ENCODE assay signal across 21 cellular contexts in genomic region chr12:110813298-110813697, GRCh38. TPM values are rescaled to one million over a fixed set of nuclear protein-coding genes. Genes with fewer than 3 reads are reported as not detected.
"Had no signal": no experiment of that assay in that cellular context is flagged by ENCODE, and none has a peak within 500 bp of the region (broad histone marks: within the 10 kb centered on the region; RNA-seq: fewer than 3 reads in every experiment).

No MANE protein-coding gene starts in this region.

- H3K9me3 Mint-ChIP-seq: activated naive CD8-positive, alpha-beta T cell treated with anti-CD3 and anti-CD28 coated beads, Interleukin-2, amount 50 U/mL, for 24 hours; natural killer cell treated with Interleukin-12 subunit alpha and Interleukin-12 subunit beta and Interleukin-15 and Interleukin-18, amount 100 ng/mL, for 72 hours had no signal

- H3K4me1 ChIP-seq: heart left ventricle, left ventricle myocardium inferior, psoas muscle, stomach had no signal

- H3K27ac Mint-ChIP-seq: activated naive CD8-positive, alpha-beta T cell treated with anti-CD3 and anti-CD28 coated beads, Interleukin-2, amount 50 U/mL, for 24 hours; natural killer cell treated with Interleukin-12 subunit alpha and Interleukin-12 subunit beta and Interleukin-15 and Interleukin-18, amount 100 ng/mL, for 72 hours had no signal

- H3K27ac ChIP-seq: coronary artery, heart left ventricle, left ventricle myocardium inferior, psoas muscle, stomach, thoracic aorta, VCaP had no signal

- DNase-seq: activated CD4-positive, alpha-beta T cell treated with anti-CD3 and anti-CD28 coated beads for 4 hours; activated naive CD4-positive, alpha-beta T cell treated with Interleukin-2 at 50 U/mL for 16 hours; activated naive CD8-positive, alpha-beta T cell treated with anti-CD3 and anti-CD28 coated beads, Interleukin-2, amount 50 U/mL, for 24 hours; caudate nucleus; effector CD4-positive, alpha-beta T cell; heart left ventricle; kidney; left ventricle myocardium inferior; mesenchymal stem cell; occipital lobe; psoas muscle; stimulated activated CD4-positive, alpha-beta T cell treated with anti-CD3 and anti-CD28 coated beads, Interleukin-2, amount 100 ng/mL, for 48 hours; stomach; T1000 had no signal

- H3K27me3 ChIP-seq: heart left ventricle, stomach had no signal

- H3K36me3 Mint-ChIP-seq: natural killer cell treated with Interleukin-12 subunit alpha and Interleukin-12 subunit beta and Interleukin-15 and Interleukin-18, amount 100 ng/mL, for 72 hours had no signal

- H3K9me3 ChIP-seq: heart left ventricle, left ventricle myocardium inferior, psoas muscle, stomach, thoracic aorta had no signal

- H3K4me1 Mint-ChIP-seq: activated naive CD8-positive, alpha-beta T cell treated with anti-CD3 and anti-CD28 coated beads, Interleukin-2, amount 50 U/mL, for 24 hours had no signal

- H3K36me3 ChIP-seq: heart left ventricle, left ventricle myocardium inferior, stomach, thoracic aorta had no signal

- H3K4me3 ChIP-seq: coronary artery, heart left ventricle, left ventricle myocardium inferior, psoas muscle, stomach, thoracic aorta had no signal

- ATAC-seq: activated naive CD8-positive, alpha-beta T cell treated with anti-CD3 and anti-CD28 coated beads, Interleukin-2, amount 50 U/mL, for 24 hours; heart left ventricle; natural killer cell treated with Interleukin-12 subunit alpha and Interleukin-12 subunit beta and Interleukin-15 and Interleukin-18, amount 100 ng/mL, for 72 hours; psoas muscle had no signal

- H3K4me3 Mint-ChIP-seq: activated naive CD8-positive, alpha-beta T cell treated with anti-CD3 and anti-CD28 coated beads, Interleukin-2, amount 50 U/mL, for 24 hours; natural killer cell treated with Interleukin-12 subunit alpha and Interleukin-12 subunit beta and Interleukin-15 and Interleukin-18, amount 100 ng/mL, for 72 hours had no signal

RNA-seq across cellular contexts. Expression of gene CCDC63, which starts 33.5 kb away (rescaled TPM):
- total RNA-seq: fibroblast of lung; frontal cortex; heart left ventricle; kidney; left ventricle myocardium inferior; natural killer cell treated with Interleukin-12 subunit alpha and Interleukin-12 subunit beta and Interleukin-15 and Interleukin-18, amount 100 ng/mL, for 72 hours; occipital lobe; psoas muscle; stomach; thoracic aorta; urinary bladder had no signal
- polyA plus RNA-seq: fibroblast of lung, heart left ventricle, psoas muscle, stomach, urinary bladder had no signal
